1 cellular context compared by ENCODE assay signal in genomic region chr3:23439080-23439479, GRCh38.
TF ChIP-seq lines count a peak whose summit lies in the region.

No MANE protein-coding gene starts in this region.

TF ChIP-seq in HEK293T, 16 proteins besides CTCF, POLR2A, EP300 and RAD21 (continued from another document):
- TF ChIP-seq PKNOX1 (IDR thresholded peaks at IDR 0.05) = no peak
- no peak for TF ChIP-seq TARDBP (IDR thresholded peaks at IDR 0.05)
- no peak for TF ChIP-seq SUZ12 (IDR thresholded peaks at IDR 0.05)
- TF ChIP-seq ZNF384 (IDR thresholded peaks at IDR 0.05) = no peak
- TF ChIP-seq ARNT (IDR thresholded peaks at IDR 0.05) = no peak
- no peak for TF ChIP-seq LEF1 (IDR thresholded peaks at IDR 0.05; ENCODE audit: borderline replicate concordance)
- no peak for TF ChIP-seq NFRKB (IDR thresholded peaks at IDR 0.05)
